ENCODE assay signal across 9 cellular contexts in genomic region chr19:46373573-46374359, GRCh38. TPM values are rescaled to one million over a fixed set of nuclear protein-coding genes. Genes with fewer than 3 reads are reported as not detected.
A peak's percentile ranks its signal among the peaks of the same experiment; 100 is the strongest.
DNase-seq lines count a peak whose midpoint lies in the region; ATAC-seq and TF ChIP-seq lines count a peak whose summit lies in the region.
"Had no signal": no experiment of that assay in that cellular context is flagged by ENCODE, and none has a peak within 500 bp of the region (broad histone marks: within the 10 kb centered on the region; RNA-seq: fewer than 3 reads in every experiment).

No MANE protein-coding gene starts in this region.

- CTCF ChIA-PET in MCF 10A (lab: Yijun Ruan, JAX) = interaction anchor here (0.6 to 4.8 kb wide), 9 partner anchors 22 to 556 kb away, joined by 3 to 33 read pairs (median 3); no protein-coding TSS in a partner anchor

- H3K36me3 ChIP-seq in kidney epithelial cell (ENCODE audit: control insufficient read depth, insufficient read depth, low read length) = peaks cover 3% of the 10 kb centered on the region

- no peaks in the 10 kb centered on the region for H3K27me3 Mint-ChIP-seq in MCF 10A (ENCODE audit: insufficient read depth, unreplicated experiment)
- H3K27me3 Mint-ChIP-seq: activated naive CD4-positive, alpha-beta T cell treated with anti-CD3 and anti-CD28 coated beads, Interleukin-2, amount 50 U/mL, for 24 hours had no signal

- no peak overlapping the region for H3K4me3 ChIP-seq in kidney epithelial cell (ENCODE audit: low read depth, low read length)

- ATAC-seq in GM21825 (IDR thresholded peaks at IDR 0.05; ENCODE audit: unreplicated experiment) = no peak

- intact Hi-C loops in MCF 10A (cut with micrococcal nuclease) = loop anchor here (1.0 to 5.0 kb wide), 3 partner anchors 27 to 306 kb away; partner anchors contain the start of gene PPP5C

- peaks cover 52% of the 10 kb centered on the region for H3K36me3 Mint-ChIP-seq in MCF 10A (ENCODE audit: insufficient read depth, unreplicated experiment)

- POLR2A ChIA-PET in MCF 10A (lab: Yijun Ruan, JAX) = interaction anchor here (0.8 to 3.2 kb wide), 11 partner anchors 8 to 93 kb away, joined by 3 to 40 read pairs (median 7); partner anchors contain the start of genes HIF3A and PPP5C

- BruUV-seq in MCF 10A (replicated peaks; lab: Mats Ljungman, UMichigan) = no TSS peak

- H3K9me3 Mint-ChIP-seq in MCF 10A (ENCODE audit: unreplicated experiment) = no peaks in the 10 kb centered on the region
- H3K9me3 Mint-ChIP-seq: activated naive CD4-positive, alpha-beta T cell treated with anti-CD3 and anti-CD28 coated beads, Interleukin-2, amount 50 U/mL, for 24 hours had no signal

- H3K27ac Mint-ChIP-seq in MCF 10A (ENCODE audit: low read depth, unreplicated experiment) = peak overlapping the region; percentile 77
- H3K27ac Mint-ChIP-seq: activated naive CD4-positive, alpha-beta T cell treated with anti-CD3 and anti-CD28 coated beads, Interleukin-2, amount 50 U/mL, for 24 hours had no signal

- DNase-seq in COLO829 (ENCODE audit: low spot score) (peak; percentile 69), NCI-H1436 treated with DMSO at 0.1 percent for 48 hours (lab: John Stamatoyannopoulos, UW) (peak; percentile 11), MCF 10A (ENCODE audit: unreplicated experiment) (peak; percentile 100), kidney epithelial cell (ENCODE audit: low read depth) (peak; percentile 90), ureter (ENCODE audit: low spot score) (peak; percentile 93), SKM-1 treated with dmso at 0.1 percent for 144 hours (lab: John Stamatoyannopoulos, UW; ENCODE audit: unreplicated experiment) (no peak), GDM1 (lab: John Stamatoyannopoulos, UW) (no peak)

- H3K4me3 Mint-ChIP-seq in MCF 10A (ENCODE audit: unreplicated experiment) = peak overlapping the region; percentile 61
- H3K4me3 Mint-ChIP-seq: activated naive CD4-positive, alpha-beta T cell treated with anti-CD3 and anti-CD28 coated beads, Interleukin-2, amount 50 U/mL, for 24 hours had no signal

- H3K4me1 Mint-ChIP-seq in MCF 10A (ENCODE audit: insufficient read depth, unreplicated experiment) = peaks cover 47% of the 10 kb centered on the region

- no peaks in the 10 kb centered on the region for H3K27me3 ChIP-seq in kidney epithelial cell (ENCODE audit: control insufficient read depth, insufficient read depth, low read length)

- TF ChIP-seq CTCF in MCF 10A (IDR thresholded peaks at IDR 0.05; ENCODE audit: unreplicated experiment) (no peak), kidney epithelial cell (IDR thresholded peaks at IDR 0.05; ENCODE audit: insufficient read depth, low read length, poor library complexity, severe bottlenecking) (peak; percentile 25)

RNA-seq across cellular contexts. Expression of gene PPP5C, which starts 26.9 kb away (rescaled TPM):
- 75.6 and 81.5 TPM in 2 replicates for total RNA-seq in MCF 10A (2022)
- total RNA-seq in kidney epithelial cell = 68.2 and 83.0 TPM in 2 replicates
- 91.3 TPM for total RNA-seq in ureter

RNA-seq across cellular contexts. Expression of gene CCDC8, which starts 39.6 kb away (rescaled TPM):
- total RNA-seq in MCF 10A (2022) = not detected in 2 replicates
- 21.8 and 22.2 TPM in 2 replicates for total RNA-seq in kidney epithelial cell
- 10.7 TPM for total RNA-seq in ureter

RNA-seq across cellular contexts. Expression of gene PNMA8C, which starts 55.0 kb away (rescaled TPM):
- total RNA-seq in MCF 10A (2022) (not detected in 2 replicates), kidney epithelial cell (0.25 and 0.27 TPM in 2 replicates), ureter (0.23 TPM)

Comparison
In these comparisons a context has a peak if more than half of its experiments do, and no peak if none do; other contexts are left out.
1. DNase-seq: peak in COLO829 (single experiment), NCI-H1436 treated with DMSO at 0.1 percent for 48 hours (single experiment), MCF 10A (single experiment), kidney epithelial cell (single experiment) and ureter (single experiment); none in SKM-1 treated with dmso at 0.1 percent for 144 hours (single experiment) and GDM1 (single experiment).
2. RNA of gene CCDC8, which starts 39.6 kb away (total RNA-seq): 21.8 to 22.2 TPM in kidney epithelial cell and 10.7 TPM in ureter (single experiment); not detected in MCF 10A; every median in the first group is over 10 times any median in the second.